Comparison of ENCODE assay signal across 1 cellular context in genomic region chr1:179016694-179017382, GRCh38.
TF ChIP-seq lines count a peak whose summit lies in the region.

No MANE protein-coding gene starts in this region.

TF ChIP-seq in K562, 482 proteins besides CTCF, POLR2A, EP300 and RAD21 (continued from another document and continues in another):
- TF ChIP-seq ARID4B (CRISPR knock-in tag; IDR thresholded peaks at IDR 0.05) (no peak), ETV6 (IDR thresholded peaks at IDR 0.05; ENCODE audit: borderline replicate concordance in 1 of 2, low read depth in 2 of 2, low read length in 1 of 2) (peak in 1 of 2 experiments; percentile 60; a peak in 1 of 4 replicates), ETV6 (CRISPR knock-in tag; IDR thresholded peaks at IDR 0.05; ENCODE audit: borderline replicate concordance) (no peak), RERE (CRISPR knock-in tag; IDR thresholded peaks at IDR 0.05; ENCODE audit: borderline replicate concordance) (no peak), ETS2 (tag; IDR thresholded peaks at IDR 0.05; ENCODE audit: borderline replicate concordance, poor library complexity, severe bottlenecking) (no peak), SAFB (IDR thresholded peaks at IDR 0.05; ENCODE audit: borderline replicate concordance, low read depth, low read length) (no peak), RBFOX2 (IDR thresholded peaks at IDR 0.05; ENCODE audit: low read depth, low read length) (peak; percentile 35; the same call in 1 of the 2 replicates), FOXK2 (conservative IDR thresholded peaks at IDR 0.05 in 1 of 2, IDR thresholded peaks at IDR 0.05 in 1 of 2; ENCODE audit: low read depth in 2 of 2) (peak; percentile 69 to 87), SIN3A (IDR thresholded peaks at IDR 0.05; ENCODE audit: borderline replicate concordance in 2 of 2, control insufficient read depth in 1 of 2, low read depth in 2 of 2, low read length in 2 of 2) (no peak), ATF1 (CRISPR knock-in tag; IDR thresholded peaks at IDR 0.05) (no peak), ATF1 (tag; IDR thresholded peaks at IDR 0.05) (no peak), GMEB1 (CRISPR knock-in tag; IDR thresholded peaks at IDR 0.05) (no peak), PREB (CRISPR knock-in tag; IDR thresholded peaks at IDR 0.05) (no peak), NELFE (IDR thresholded peaks at IDR 0.05; ENCODE audit: insufficient read depth, insufficient read length) (no peak), CBFA2T2 (conservative IDR thresholded peaks at IDR 0.05) (peak; percentile 41), GTF3C2 (IDR thresholded peaks at IDR 0.05; ENCODE audit: borderline replicate concordance, extremely low read depth, insufficient read length) (no peak), ERF (CRISPR knock-in tag; IDR thresholded peaks at IDR 0.05) (no peak), CGGBP1 (CRISPR knock-in tag; IDR thresholded peaks at IDR 0.05) (no peak), MEF2A (IDR thresholded peaks at IDR 0.05; ENCODE audit: control insufficient read depth, low read depth, low read length) (no peak), HMG20A (CRISPR knock-in tag; conservative IDR thresholded peaks at IDR 0.05) (no peak), POLR2B (IDR thresholded peaks at IDR 0.05; ENCODE audit: low read depth, partially characterized antibody) (peak; percentile 14), EGR1 (conservative IDR thresholded peaks at IDR 0.05) (no peak), PHF21A (IDR thresholded peaks at IDR 0.05; ENCODE audit: borderline replicate concordance, low read depth) (peak; percentile 78), ZSCAN29 (IDR thresholded peaks at IDR 0.05) (no peak), ZNF512 (tag; IDR thresholded peaks at IDR 0.05) (no peak), ZBTB26 (CRISPR knock-in tag; IDR thresholded peaks at IDR 0.05) (no peak), ARID2 (IDR thresholded peaks at IDR 0.05) (no peak), FOXK1 (CRISPR knock-in tag; IDR thresholded peaks at IDR 0.05; ENCODE audit: borderline replicate concordance) (no peak), POU5F1 (IDR thresholded peaks at IDR 0.05; ENCODE audit: borderline replicate concordance, low read depth, low read length, partially characterized antibody) (no peak), SRSF3 (IDR thresholded peaks at IDR 0.05; ENCODE audit: insufficient read depth, low read length) (no peak), IRF1 (CRISPR knock-in tag; IDR thresholded peaks at IDR 0.05; ENCODE audit: borderline replicate concordance) (no peak), POLR2G (IDR thresholded peaks at IDR 0.05; ENCODE audit: low read depth, low read length) (no peak), POLR2H (tag; IDR thresholded peaks at IDR 0.05; ENCODE audit: low read depth) (no peak), CBX2 (IDR thresholded peaks at IDR 0.05; ENCODE audit: insufficient read depth, low read length, poor library complexity, severe bottlenecking) (no peak), MNT (conservative IDR thresholded peaks at IDR 0.05) (peak in 1 of 2 experiments; percentile 57; a peak in 3 of 4 replicates), RBBP5 (IDR thresholded peaks at IDR 0.05; ENCODE audit: borderline replicate concordance, insufficient read depth, low read length, poor library complexity, severe bottlenecking) (no peak), SMARCE1 (IDR thresholded peaks at IDR 0.05) (peak; percentile 92)
